In genomic region chr19:28039677-28040381, GRCh38 we compare ENCODE assay signal across 28 cellular contexts.
DNase-seq lines count a peak whose midpoint lies in the region; ATAC-seq, FAIRE-seq and TF ChIP-seq lines count a peak whose summit lies in the region.
"Had no signal": no experiment of that assay in that cellular context is flagged by ENCODE, and none has a peak within 500 bp of the region (broad histone marks: within the 10 kb centered on the region; RNA-seq: fewer than 3 reads in every experiment).

No MANE protein-coding gene starts in this region.

- no peak overlapping the region for H3K27ac ChIP-seq in right lobe of liver
- H3K27ac ChIP-seq in HepG2 (ENCODE audit: extremely low read length, insufficient read depth, low read length): no peak overlapping the region
- H3K27ac ChIP-seq in hepatocyte: no peak overlapping the region
- H3K27ac ChIP-seq in CD8-positive, alpha-beta T cell (ENCODE audit: low read depth, low read length): no peak overlapping the region
- H3K27ac ChIP-seq: gastroesophageal sphincter, left lung, Peyer's patch, SK-N-MC, thyroid gland, WERI-Rb-1 had no signal

- H3K4me1 ChIP-seq in right lobe of liver (no peaks in the 10 kb centered on the region), HepG2 (ENCODE audit: insufficient read depth, low read length) (no peaks in the 10 kb centered on the region), hepatocyte (ENCODE audit: insufficient read depth) (no peaks in the 10 kb centered on the region)
- no peaks in the 10 kb centered on the region for H3K4me1 ChIP-seq in CD8-positive, alpha-beta T cell (ENCODE audit: insufficient read depth, low read length)
- H3K4me1 ChIP-seq: gastroesophageal sphincter, HAP-1, left lung, Peyer's patch, thyroid gland had no signal

- no peak for FAIRE-seq in HepG2 (lab: Jason Lieb, UNC)

- H2AFZ ChIP-seq in HepG2 (ENCODE audit: low read length) (no peak overlapping the region), hepatocyte (no peak overlapping the region)

- no peaks in the 10 kb centered on the region for H3K9me3 ChIP-seq in right lobe of liver
- H3K9me3 ChIP-seq in HepG2 (ENCODE audit: low read length): peaks cover 97% of the 10 kb centered on the region
- no peaks in the 10 kb centered on the region for H3K9me3 ChIP-seq in hepatocyte (ENCODE audit: low read depth)
- H3K9me3 ChIP-seq in CD8-positive, alpha-beta T cell (ENCODE audit: low read length): no peaks in the 10 kb centered on the region
- H3K9me3 ChIP-seq: gastroesophageal sphincter, HAP-1, Peyer's patch, thyroid gland had no signal

- no peak overlapping the region for H3K27ac Mint-ChIP-seq in endothelial cell (ENCODE audit: unreplicated experiment)
- H3K27ac Mint-ChIP-seq in CD8-positive, alpha-beta T cell: no peak overlapping the region
- H3K27ac Mint-ChIP-seq: CD4-positive, alpha-beta memory T cell; nephron; stimulated activated naive B cell treated with anti-CD40 and anti-IgM and Interleukin-4, amounts not matched to agents 10 μg/mL and 1 μg/mL and 100 μg/mL, for 72 hours; T-helper 2 cell treated with Interferon-gamma antibody and Interleukin-4, amounts not matched to agents 5 μg/mL and 100 μg/mL, for 36 hours had no signal

- H3K36me3 ChIP-seq in right lobe of liver (no peaks in the 10 kb centered on the region), HepG2 (replicated peaks in 1 of 2; ENCODE audit: control insufficient read depth in 1 of 2, insufficient read depth in 2 of 2, low read length in 2 of 2) (no peaks in the 10 kb centered on the region), hepatocyte (replicated peaks; ENCODE audit: insufficient read depth, low read depth) (no peaks in the 10 kb centered on the region)
- no peaks in the 10 kb centered on the region for H3K36me3 ChIP-seq in CD8-positive, alpha-beta T cell (ENCODE audit: insufficient read depth, low read length)
- H3K36me3 ChIP-seq: gastroesophageal sphincter, HAP-1, left lung, Peyer's patch, thyroid gland, WERI-Rb-1 had no signal

- no peaks in the 10 kb centered on the region for H3K4me1 Mint-ChIP-seq in endothelial cell (ENCODE audit: unreplicated experiment)
- H3K4me1 Mint-ChIP-seq in CD8-positive, alpha-beta T cell (ENCODE audit: low read depth): no peaks in the 10 kb centered on the region
- H3K4me1 Mint-ChIP-seq: CD4-positive, alpha-beta memory T cell; central memory CD8-positive, alpha-beta T cell; nephron; stimulated activated naive B cell treated with anti-CD40 and anti-IgM and Interleukin-4, amounts not matched to agents 10 μg/mL and 1 μg/mL and 100 μg/mL, for 72 hours had no signal

- TF ChIP-seq POLR2A in right lobe of liver (IDR thresholded peaks at IDR 0.05) (no peak), HepG2 (IDR thresholded peaks at IDR 0.05; ENCODE audit: insufficient read depth in 1 of 2, low read depth in 2 of 2, low read length in 2 of 2) (no peak)

- no peak overlapping the region for H3K9ac ChIP-seq in HepG2 (ENCODE audit: insufficient read depth, low read depth, low read length)

- intact Hi-C loops in right lobe of liver (cut with DNase I): no loop called here
- intact Hi-C loops in HepG2 (cut with micrococcal nuclease; ENCODE audit: unreplicated experiment): no loop called here
- intact Hi-C loops in CD8-positive, alpha-beta T cell (cut with DNase I, micrococcal nuclease): no loop called here

- whole genome bisulfite sequencing in right lobe of liver (ENCODE audit: insufficient coverage, low coverage, low lambda C conversion rate, missing lambda C conversion rate): 45% methylated on average over 3 of the region's 4 CpGs
- WGBS in HepG2 (ENCODE audit: low lambda C conversion rate): 22% methylated on average over 4 of the region's 4 CpGs
- 93% methylated on average over 4 of the region's 4 CpGs for WGBS in hepatocyte (ENCODE audit: low lambda C conversion rate, missing lambda C conversion rate)

- ATAC-seq in right lobe of liver: peak in 3 of 4 donors; percentile 30 to 72 (median 70)
- no peak for ATAC-seq in HepG2
- ATAC-seq in CD8-positive, alpha-beta T cell: no peak
- ATAC-seq: esophagus mucosa; gastroesophageal sphincter; left lung; stimulated activated naive B cell treated with anti-CD40 and anti-IgM and Interleukin-4, amounts not matched to agents 10 μg/mL and 1 μg/mL and 100 μg/mL, for 72 hours had no signal

- TF ChIP-seq CTCF in right lobe of liver (IDR thresholded peaks at IDR 0.05) (no peak), HepG2 (CRISPR knock-in tag; IDR thresholded peaks at IDR 0.05) (no peak), hepatocyte (IDR thresholded peaks at IDR 0.05; ENCODE audit: poor library complexity) (no peak), endothelial cell (IDR thresholded peaks at IDR 0.05; ENCODE audit: unreplicated experiment) (no peak)
- TF ChIP-seq CTCF in CD8-positive, alpha-beta T cell (IDR thresholded peaks at IDR 0.05): no peak

- H3K79me2 ChIP-seq in HepG2 (ENCODE audit: insufficient read depth, low read length) (no peaks in the 10 kb centered on the region), hepatocyte (no peaks in the 10 kb centered on the region)

- CTCF ChIA-PET in HepG2 (lab: Yijun Ruan, JAX; ENCODE audit: low intra/inter-chr PET ratio, low total read pairs): no interaction called here
- CTCF ChIA-PET in CD8-positive, alpha-beta T cell (lab: Charles Lee): no interaction called here

- H4K20me1 ChIP-seq in HepG2 (ENCODE audit: insufficient read depth, low read length): no peaks in the 10 kb centered on the region
- H4K20me1 ChIP-seq in hepatocyte (ENCODE audit: insufficient read depth, poor library complexity, severe bottlenecking): no peaks in the 10 kb centered on the region

- in situ Hi-C loops in HepG2 (cut with HindIII; ENCODE audit: extremely low pct_ligation_motif_present, low pct_unique_long_range_greater_than_20kb): no loop called here

- POLR2A ChIA-PET in HepG2 (lab: Yijun Ruan, JAX): no interaction called here
- POLR2A ChIA-PET in CD8-positive, alpha-beta T cell (lab: Charles Lee): no interaction called here

- peaks cover 5% of the 10 kb centered on the region for H3K36me3 Mint-ChIP-seq in endothelial cell (ENCODE audit: low read depth, unreplicated experiment)
- no peaks in the 10 kb centered on the region for H3K36me3 Mint-ChIP-seq in CD8-positive, alpha-beta T cell
- H3K36me3 Mint-ChIP-seq: CD4-positive, alpha-beta memory T cell; stimulated activated naive B cell treated with anti-CD40 and anti-IgM and Interleukin-4, amounts not matched to agents 10 μg/mL and 1 μg/mL and 100 μg/mL, for 72 hours had no signal

- H3K4me2 ChIP-seq in HepG2 (ENCODE audit: low read depth, low read length): no peak overlapping the region
- no peak overlapping the region for H3K4me2 ChIP-seq in hepatocyte

- H3K27me3 ChIP-seq in right lobe of liver: no peaks in the 10 kb centered on the region
- H3K27me3 ChIP-seq in HepG2 (ENCODE audit: control insufficient read depth in 1 of 2, insufficient read depth in 2 of 2, low read length in 2 of 2): no peaks in the 10 kb centered on the region
- no peaks in the 10 kb centered on the region for H3K27me3 ChIP-seq in hepatocyte
- no peaks in the 10 kb centered on the region for H3K27me3 ChIP-seq in CD8-positive, alpha-beta T cell (ENCODE audit: insufficient read depth, low read length)
- H3K27me3 ChIP-seq: gastroesophageal sphincter, left lung, Peyer's patch, thyroid gland had no signal

- H3K27me3 Mint-ChIP-seq in endothelial cell (ENCODE audit: unreplicated experiment): peaks cover 4% of the 10 kb centered on the region
- H3K27me3 Mint-ChIP-seq in CD8-positive, alpha-beta T cell (ENCODE audit: low read depth): no peaks in the 10 kb centered on the region
- H3K27me3 Mint-ChIP-seq: CD4-positive, alpha-beta memory T cell; central memory CD8-positive, alpha-beta T cell; stimulated activated naive B cell treated with anti-CD40 and anti-IgM and Interleukin-4, amounts not matched to agents 10 μg/mL and 1 μg/mL and 100 μg/mL, for 72 hours had no signal

- TF ChIP-seq EP300 in HepG2 (IDR thresholded peaks at IDR 0.05; ENCODE audit: low read depth in 2 of 2, low read length in 2 of 2): no peak
- no peak for TF ChIP-seq EP300 in HepG2 (CRISPR knock-in tag; IDR thresholded peaks at IDR 0.05; ENCODE audit: borderline replicate concordance)

- peaks cover 5% of the 10 kb centered on the region for H3K9me3 Mint-ChIP-seq in endothelial cell (ENCODE audit: unreplicated experiment)
- H3K9me3 Mint-ChIP-seq in CD8-positive, alpha-beta T cell: peaks cover 6% of the 10 kb centered on the region
- H3K9me3 Mint-ChIP-seq: nephron had no signal

- no peaks in the 10 kb centered on the region for H3K9me2 ChIP-seq in hepatocyte (replicated peaks; ENCODE audit: insufficient read depth)

- no TSS peak for BruUV-seq in HepG2 (replicated peaks; lab: Mats Ljungman, UMichigan)

- DNase-seq in right lobe of liver (peak in 2 of 3 donors; percentile 27 to 51), HepG2 (ENCODE audit: low spot score) (no peak), NCI-H226 (peak; percentile 54), hepatocyte (ENCODE audit: low spot score) (peak; percentile 35), endothelial cell (ENCODE audit: low spot score) (no peak), H4 (ENCODE audit: low spot score) (no peak)
- DNase-seq in stimulated activated naive CD4-positive, alpha-beta T cell (lab: John Stamatoyannopoulos, UW): no peak
- no peak for DNase-seq in CD8-positive, alpha-beta T cell
- DNase-seq: activated CD4-positive, alpha-beta T cell treated with anti-CD3 and anti-CD28 coated beads, Interleukin-2, amount 50 U/mL, for 4 hours; activated gamma-delta T cell; amygdala; CD4-positive, alpha-beta memory T cell; IMR-90; left lung; MM.1S; NCI-H1694; Peyer's patch; stimulated activated CD4-positive, alpha-beta T cell treated with anti-CD3 and anti-CD28 coated beads, Interleukin-1b, Interleukin-23, amount 100 ng/mL, for 48 hours; stimulated activated naive B cell treated with anti-CD40 and anti-IgM and Interleukin-4, amounts not matched to agents 10 μg/mL and 1 μg/mL and 100 μg/mL, for 72 hours; thyroid gland; WERI-Rb-1 had no signal

- H3K4me3 ChIP-seq in right lobe of liver (no peak overlapping the region), HepG2 (replicated peaks in 1 of 3; ENCODE audit: insufficient read depth in 1 of 3, low read depth in 2 of 3, low read length in 3 of 3) (no peak overlapping the region), hepatocyte (no peak overlapping the region)
- no peak overlapping the region for H3K4me3 ChIP-seq in CD8-positive, alpha-beta T cell (ENCODE audit: low read depth, low read length)
- H3K4me3 ChIP-seq: gastroesophageal sphincter, HAP-1, left lung, Peyer's patch, SK-N-MC, thyroid gland had no signal

- no peak overlapping the region for H3K4me3 Mint-ChIP-seq in endothelial cell (ENCODE audit: unreplicated experiment)
- no peak overlapping the region for H3K4me3 Mint-ChIP-seq in CD8-positive, alpha-beta T cell
- H3K4me3 Mint-ChIP-seq: CD4-positive, alpha-beta memory T cell; central memory CD8-positive, alpha-beta T cell; nephron; stimulated activated naive B cell treated with anti-CD40 and anti-IgM and Interleukin-4, amounts not matched to agents 10 μg/mL and 1 μg/mL and 100 μg/mL, for 72 hours; T-helper 2 cell treated with Interferon-gamma antibody and Interleukin-4, amounts not matched to agents 5 μg/mL and 100 μg/mL, for 36 hours had no signal

- TF ChIP-seq RAD21 in HepG2 (CRISPR knock-in tag; IDR thresholded peaks at IDR 0.05): no peak

TF ChIP-seq in HepG2, 621 proteins besides CTCF, POLR2A, EP300 and RAD21 (continues in another document):
- TF ChIP-seq KLF13 (CRISPR knock-in tag; IDR thresholded peaks at IDR 0.05): no peak
- no peak for TF ChIP-seq ZNF207 (IDR thresholded peaks at IDR 0.05; ENCODE audit: borderline replicate concordance)
- TF ChIP-seq NBN (conservative IDR thresholded peaks at IDR 0.05): no peak
- TF ChIP-seq REXO4 (CRISPR knock-in tag; IDR thresholded peaks at IDR 0.05; ENCODE audit: borderline replicate concordance): no peak

Comparison
In these comparisons a context has a peak if more than half of its experiments do, and no peak if none do; other contexts are left out.
1. ATAC-seq: peak in right lobe of liver (3 of 4); none in HepG2 (single experiment) and CD8-positive, alpha-beta T cell (single experiment).
2. DNase-seq: peak in right lobe of liver (2 of 3), NCI-H226 (single experiment) and hepatocyte (single experiment); none in HepG2 (single experiment), endothelial cell (single experiment), stimulated activated naive CD4-positive, alpha-beta T cell (0 of 6), CD8-positive, alpha-beta T cell (0 of 7) and H4 (single experiment).